In the genomic region with DNA sequence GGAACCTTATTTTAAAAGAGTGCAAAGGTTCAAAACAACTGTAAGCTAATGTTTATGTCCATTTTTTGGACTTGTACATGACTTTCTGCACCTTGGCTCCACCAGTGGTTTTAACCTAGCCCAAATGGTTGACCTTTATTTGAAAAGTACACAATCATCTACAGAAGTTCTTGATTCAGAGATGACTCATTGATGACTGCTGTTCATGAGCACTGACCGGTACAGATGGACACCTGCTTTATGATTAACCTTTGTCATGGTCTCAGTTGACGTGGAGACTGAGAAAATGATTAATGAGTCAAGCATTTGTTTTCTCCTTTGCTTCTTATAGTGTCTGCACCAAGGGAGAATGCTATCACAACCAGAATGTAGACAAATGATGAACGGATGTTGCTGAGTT, we compare ENCODE assay signal across 1 cellular context.
A peak's percentile ranks its signal among the peaks of the same experiment; 100 is the strongest.
TF ChIP-seq lines count a peak whose summit lies in the region.

No MANE protein-coding gene starts in this region.

TF ChIP-seq in HepG2, 621 proteins besides CTCF, POLR2A, EP300 and RAD21 (continued from another document and continues in another):
- TF ChIP-seq ZNF513 (CRISPR knock-in tag; conservative IDR thresholded peaks at IDR 0.05) = no peak
- TF ChIP-seq ZNF33A (CRISPR knock-in tag; IDR thresholded peaks at IDR 0.05; ENCODE audit: borderline replicate concordance) = no peak
- TF ChIP-seq, protein P1, sequence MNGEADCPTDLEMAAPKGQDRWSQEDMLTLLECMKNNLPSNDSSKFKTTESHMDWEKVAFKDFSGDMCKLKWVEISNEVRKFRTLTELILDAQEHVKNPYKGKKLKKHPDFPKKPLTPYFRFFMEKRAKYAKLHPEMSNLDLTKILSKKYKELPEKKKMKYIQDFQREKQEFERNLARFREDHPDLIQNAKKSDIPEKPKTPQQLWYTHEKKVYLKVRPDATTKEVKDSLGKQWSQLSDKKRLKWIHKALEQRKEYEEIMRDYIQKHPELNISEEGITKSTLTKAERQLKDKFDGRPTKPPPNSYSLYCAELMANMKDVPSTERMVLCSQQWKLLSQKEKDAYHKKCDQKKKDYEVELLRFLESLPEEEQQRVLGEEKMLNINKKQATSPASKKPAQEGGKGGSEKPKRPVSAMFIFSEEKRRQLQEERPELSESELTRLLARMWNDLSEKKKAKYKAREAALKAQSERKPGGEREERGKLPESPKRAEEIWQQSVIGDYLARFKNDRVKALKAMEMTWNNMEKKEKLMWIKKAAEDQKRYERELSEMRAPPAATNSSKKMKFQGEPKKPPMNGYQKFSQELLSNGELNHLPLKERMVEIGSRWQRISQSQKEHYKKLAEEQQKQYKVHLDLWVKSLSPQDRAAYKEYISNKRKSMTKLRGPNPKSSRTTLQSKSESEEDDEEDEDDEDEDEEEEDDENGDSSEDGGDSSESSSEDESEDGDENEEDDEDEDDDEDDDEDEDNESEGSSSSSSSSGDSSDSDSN (CRISPR knock-in tag; IDR thresholded peaks at IDR 0.05) = no peak
- TF ChIP-seq TEF (CRISPR knock-in tag; IDR thresholded peaks at IDR 0.05) = no peak
- TF ChIP-seq MED8 (CRISPR knock-in tag; IDR thresholded peaks at IDR 0.05; ENCODE audit: insufficient replicate concordance) = no peak
- peak; percentile 51; the same call in 1 of the 2 replicates for TF ChIP-seq ATF1 (CRISPR knock-in tag; IDR thresholded peaks at IDR 0.05)
- no peak for TF ChIP-seq CBFB (CRISPR knock-in tag; IDR thresholded peaks at IDR 0.05)
- TF ChIP-seq, protein P2, sequence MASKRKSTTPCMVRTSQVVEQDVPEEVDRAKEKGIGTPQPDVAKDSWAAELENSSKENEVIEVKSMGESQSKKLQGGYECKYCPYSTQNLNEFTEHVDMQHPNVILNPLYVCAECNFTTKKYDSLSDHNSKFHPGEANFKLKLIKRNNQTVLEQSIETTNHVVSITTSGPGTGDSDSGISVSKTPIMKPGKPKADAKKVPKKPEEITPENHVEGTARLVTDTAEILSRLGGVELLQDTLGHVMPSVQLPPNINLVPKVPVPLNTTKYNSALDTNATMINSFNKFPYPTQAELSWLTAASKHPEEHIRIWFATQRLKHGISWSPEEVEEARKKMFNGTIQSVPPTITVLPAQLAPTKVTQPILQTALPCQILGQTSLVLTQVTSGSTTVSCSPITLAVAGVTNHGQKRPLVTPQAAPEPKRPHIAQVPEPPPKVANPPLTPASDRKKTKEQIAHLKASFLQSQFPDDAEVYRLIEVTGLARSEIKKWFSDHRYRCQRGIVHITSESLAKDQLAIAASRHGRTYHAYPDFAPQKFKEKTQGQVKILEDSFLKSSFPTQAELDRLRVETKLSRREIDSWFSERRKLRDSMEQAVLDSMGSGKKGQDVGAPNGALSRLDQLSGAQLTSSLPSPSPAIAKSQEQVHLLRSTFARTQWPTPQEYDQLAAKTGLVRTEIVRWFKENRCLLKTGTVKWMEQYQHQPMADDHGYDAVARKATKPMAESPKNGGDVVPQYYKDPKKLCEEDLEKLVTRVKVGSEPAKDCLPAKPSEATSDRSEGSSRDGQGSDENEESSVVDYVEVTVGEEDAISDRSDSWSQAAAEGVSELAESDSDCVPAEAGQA (IDR thresholded peaks at IDR 0.05; ENCODE audit: low read depth) = no peak
- TF ChIP-seq, protein P2 (CRISPR knock-in tag; IDR thresholded peaks at IDR 0.05; ENCODE audit: borderline replicate concordance) = peak; percentile 54; the same call in 1 of the 2 replicates
- TF ChIP-seq ZNF713 (CRISPR knock-in tag; IDR thresholded peaks at IDR 0.05) = 0 out of 2 replicates have a peak, but pooled peaks have one; percentile 35
- no peak for TF ChIP-seq ZNF547 (CRISPR knock-in tag; IDR thresholded peaks at IDR 0.05)
- peak; percentile 83 for TF ChIP-seq FOXP4 (CRISPR knock-in tag; IDR thresholded peaks at IDR 0.05)
- peak; percentile 82 for TF ChIP-seq RXRB (CRISPR knock-in tag; IDR thresholded peaks at IDR 0.05; ENCODE audit: borderline replicate concordance)
- TF ChIP-seq, protein P3, sequence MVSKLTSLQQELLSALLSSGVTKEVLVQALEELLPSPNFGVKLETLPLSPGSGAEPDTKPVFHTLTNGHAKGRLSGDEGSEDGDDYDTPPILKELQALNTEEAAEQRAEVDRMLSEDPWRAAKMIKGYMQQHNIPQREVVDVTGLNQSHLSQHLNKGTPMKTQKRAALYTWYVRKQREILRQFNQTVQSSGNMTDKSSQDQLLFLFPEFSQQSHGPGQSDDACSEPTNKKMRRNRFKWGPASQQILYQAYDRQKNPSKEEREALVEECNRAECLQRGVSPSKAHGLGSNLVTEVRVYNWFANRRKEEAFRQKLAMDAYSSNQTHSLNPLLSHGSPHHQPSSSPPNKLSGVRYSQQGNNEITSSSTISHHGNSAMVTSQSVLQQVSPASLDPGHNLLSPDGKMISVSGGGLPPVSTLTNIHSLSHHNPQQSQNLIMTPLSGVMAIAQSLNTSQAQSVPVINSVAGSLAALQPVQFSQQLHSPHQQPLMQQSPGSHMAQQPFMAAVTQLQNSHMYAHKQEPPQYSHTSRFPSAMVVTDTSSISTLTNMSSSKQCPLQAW (CRISPR knock-in tag; IDR thresholded peaks at IDR 0.05) = peak; percentile 93
- TF ChIP-seq ZNF644 (CRISPR knock-in tag; IDR thresholded peaks at IDR 0.05; ENCODE audit: low read depth) = peak; percentile 76
- peak; percentile 25 for TF ChIP-seq XRCC5 (optimal IDR thresholded peaks at IDR 0.05; ENCODE audit: low read length)
- peak; percentile 94 for TF ChIP-seq JUND (CRISPR knock-in tag; IDR thresholded peaks at IDR 0.05)
- peak; percentile 90; the same call in 1 of the 2 replicates for TF ChIP-seq EHMT2 (IDR thresholded peaks at IDR 0.05; ENCODE audit: borderline replicate concordance, low read depth, low read length)
- peak; percentile 62 for TF ChIP-seq TCF7 (IDR thresholded peaks at IDR 0.05; ENCODE audit: low read depth)
- no peak for TF ChIP-seq SOX6 (IDR thresholded peaks at IDR 0.05)
- TF ChIP-seq SOX6 (CRISPR knock-in tag; IDR thresholded peaks at IDR 0.05) = peak; percentile 82
- TF ChIP-seq HOXA9 (CRISPR knock-in tag; IDR thresholded peaks at IDR 0.05; ENCODE audit: borderline replicate concordance) = no peak; the same call in 1 of the 2 replicates
- TF ChIP-seq NFYC (CRISPR knock-in tag; IDR thresholded peaks at IDR 0.05) = no peak
- 0 out of 2 replicates have a peak, but pooled peaks have one; percentile 29 for TF ChIP-seq ZFP1 (CRISPR knock-in tag; IDR thresholded peaks at IDR 0.05)
- TF ChIP-seq FOXK1 (CRISPR knock-in tag; IDR thresholded peaks at IDR 0.05; ENCODE audit: borderline replicate concordance, low read depth) = peak; percentile 17; the same call in 1 of the 2 replicates
- no peak for TF ChIP-seq NFE2L1 (CRISPR knock-in tag; IDR thresholded peaks at IDR 0.05; ENCODE audit: borderline replicate concordance)
- 0 out of 2 replicates have a peak, but pooled peaks have one; percentile 43 for TF ChIP-seq ZKSCAN8 (CRISPR knock-in tag; IDR thresholded peaks at IDR 0.05; ENCODE audit: borderline replicate concordance)
- TF ChIP-seq SOX13 (IDR thresholded peaks at IDR 0.05) = 0 out of 2 replicates have a peak, but pooled peaks have one; percentile 49
- peak in 1 of 2 experiments; percentile 85; a peak in 2 of 4 replicates for TF ChIP-seq SOX13 (CRISPR knock-in tag; conservative IDR thresholded peaks at IDR 0.05 in 1 of 2, IDR thresholded peaks at IDR 0.05 in 1 of 2)
- peak; percentile 69; the same call in 1 of the 2 replicates for TF ChIP-seq SALL1 (CRISPR knock-in tag; IDR thresholded peaks at IDR 0.05)
- no peak for TF ChIP-seq SMAD1 (CRISPR knock-in tag; IDR thresholded peaks at IDR 0.05; ENCODE audit: borderline replicate concordance, low read depth)
- TF ChIP-seq, protein P4, sequence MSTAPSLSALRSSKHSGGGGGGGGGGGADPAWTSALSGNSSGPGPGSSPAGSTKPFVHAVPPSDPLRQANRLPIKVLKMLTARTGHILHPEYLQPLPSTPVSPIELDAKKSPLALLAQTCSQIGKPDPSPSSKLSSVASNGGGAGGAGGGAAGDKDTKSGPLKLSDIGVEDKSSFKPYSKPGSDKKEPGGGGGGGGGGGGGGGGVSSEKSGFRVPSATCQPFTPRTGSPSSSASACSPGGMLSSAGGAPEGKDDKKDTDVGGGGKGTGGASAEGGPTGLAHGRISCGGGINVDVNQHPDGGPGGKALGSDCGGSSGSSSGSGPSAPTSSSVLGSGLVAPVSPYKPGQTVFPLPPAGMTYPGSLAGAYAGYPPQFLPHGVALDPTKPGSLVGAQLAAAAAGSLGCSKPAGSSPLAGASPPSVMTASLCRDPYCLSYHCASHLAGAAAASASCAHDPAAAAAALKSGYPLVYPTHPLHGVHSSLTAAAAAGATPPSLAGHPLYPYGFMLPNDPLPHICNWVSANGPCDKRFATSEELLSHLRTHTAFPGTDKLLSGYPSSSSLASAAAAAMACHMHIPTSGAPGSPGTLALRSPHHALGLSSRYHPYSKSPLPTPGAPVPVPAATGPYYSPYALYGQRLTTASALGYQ (CRISPR knock-in tag; IDR thresholded peaks at IDR 0.05) = peak; percentile 35; the same call in 1 of the 2 replicates
- TF ChIP-seq TCF7L2 (IDR thresholded peaks at IDR 0.05; ENCODE audit: low read depth, low read length) = no peak
- TF ChIP-seq NR2F1 (CRISPR knock-in tag; IDR thresholded peaks at IDR 0.05) = peak; percentile 85 to 96
- TF ChIP-seq POGZ (CRISPR knock-in tag; IDR thresholded peaks at IDR 0.05) = peak; percentile 72; the same call in 1 of the 2 replicates
- 0 out of 2 replicates have a peak, but pooled peaks have one; percentile 10 for TF ChIP-seq LCORL (IDR thresholded peaks at IDR 0.05)
- peak; percentile 60; the same call in 1 of the 2 replicates for TF ChIP-seq LCORL (CRISPR knock-in tag; IDR thresholded peaks at IDR 0.05)
- peak; percentile 92 for TF ChIP-seq NR2F6 (IDR thresholded peaks at IDR 0.05)
- TF ChIP-seq NR2F6 (CRISPR knock-in tag; IDR thresholded peaks at IDR 0.05) = peak; percentile 95
- no peak for TF ChIP-seq ZNF574 (CRISPR knock-in tag; IDR thresholded peaks at IDR 0.05)
